ENCODE assay signal across 1 cellular context in genomic region chr1:43251024-43251423, GRCh38.
TF ChIP-seq lines count a peak whose summit lies in the region.

No MANE protein-coding gene starts in this region.

TF ChIP-seq in H1, 55 proteins besides CTCF, POLR2A, EP300 and RAD21:
- no peak for TF ChIP-seq SRF (IDR thresholded peaks at IDR 0.05; ENCODE audit: low read depth, low read length)
- TF ChIP-seq ASH2L (IDR thresholded peaks at IDR 0.05; ENCODE audit: low read length): no peak
- TF ChIP-seq TEAD4 (IDR thresholded peaks at IDR 0.05; ENCODE audit: low read depth, low read length): no peak
- no peak for TF ChIP-seq RFX5 (IDR thresholded peaks at IDR 0.05; ENCODE audit: borderline replicate concordance, low read depth, low read length)
- no peak for TF ChIP-seq GABPA (IDR thresholded peaks at IDR 0.05; ENCODE audit: borderline replicate concordance, insufficient read depth, low read length)
- no peak for TF ChIP-seq E2F6 (IDR thresholded peaks at IDR 0.05)
- no peak for TF ChIP-seq ZNF274 (IDR thresholded peaks at IDR 0.05; ENCODE audit: borderline replicate concordance, extremely low read depth, low read length)
- TF ChIP-seq SIX5 (IDR thresholded peaks at IDR 0.05; ENCODE audit: low read depth, low read length): no peak
- TF ChIP-seq TCF12 (IDR thresholded peaks at IDR 0.05; ENCODE audit: low read depth, low read length): no peak
- TF ChIP-seq TAF7 (optimal IDR thresholded peaks at IDR 0.05; ENCODE audit: borderline replicate concordance, low read depth, low read length): no peak
- no peak for TF ChIP-seq USF2 (IDR thresholded peaks at IDR 0.05; ENCODE audit: low read length)
